Comparison of ENCODE assay signal across 12 cellular contexts in the genomic region with DNA sequence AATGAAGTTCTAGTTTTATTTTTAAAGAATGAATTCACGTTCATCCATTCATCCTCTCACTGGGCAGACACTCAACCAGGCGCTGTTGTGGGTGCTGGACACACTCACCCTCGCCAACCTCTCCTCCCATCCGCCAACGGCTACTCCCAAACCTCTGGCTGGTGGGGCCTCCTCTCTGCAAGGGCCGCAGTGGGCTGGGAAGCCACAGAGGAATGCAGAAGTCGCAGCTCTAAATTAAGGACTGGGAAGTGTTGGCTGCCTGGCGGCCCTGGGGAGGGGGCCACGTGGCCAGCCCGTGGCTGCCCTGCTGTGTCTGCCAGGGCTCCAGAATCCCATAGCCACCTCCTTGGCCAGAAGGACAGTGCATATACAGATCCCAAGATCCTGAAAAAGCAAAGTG. TPM values are rescaled to one million over a fixed set of nuclear protein-coding genes. Genes with fewer than 3 reads are reported as not detected.
A peak's percentile ranks its signal among the peaks of the same experiment; 100 is the strongest.
DNase-seq lines count a peak whose midpoint lies in the region; ATAC-seq and TF ChIP-seq lines count a peak whose summit lies in the region.
"Had no signal": no experiment of that assay in that cellular context is flagged by ENCODE, and none has a peak within 500 bp of the region (broad histone marks: within the 10 kb centered on the region; RNA-seq: fewer than 3 reads in every experiment).

No MANE protein-coding gene starts in this region.

- H3K9me3 ChIP-seq in effector memory CD4-positive, alpha-beta T cell (ENCODE audit: control insufficient read depth, low read length): no peaks in the 10 kb centered on the region

- peak overlapping the region; percentile 99 for H3K27ac Mint-ChIP-seq in activated T-cell treated with anti-CD3 and anti-CD28 coated beads, Interleukin-2, amount 50 U/mL, for 72 hours
- H3K27ac Mint-ChIP-seq in stimulated activated effector memory CD8-positive, alpha-beta T cell treated with anti-CD3 and anti-CD28 coated beads, Interleukin-12 subunit alpha, Interleukin-12 subunit beta, amount 100 ng/mL, for 72 hours: peak overlapping the region; percentile 94
- H3K27ac Mint-ChIP-seq: HFFc6 had no signal

- peaks cover 89% of the 10 kb centered on the region for H3K4me1 Mint-ChIP-seq in activated T-cell treated with anti-CD3 and anti-CD28 coated beads, Interleukin-2, amount 50 U/mL, for 72 hours (ENCODE audit: low read depth)
- peaks cover 53% of the 10 kb centered on the region for H3K4me1 Mint-ChIP-seq in stimulated activated effector memory CD8-positive, alpha-beta T cell treated with anti-CD3 and anti-CD28 coated beads, Interleukin-12 subunit alpha, Interleukin-12 subunit beta, amount 100 ng/mL, for 72 hours

- peak overlapping the region; percentile 9 for H3K4me3 ChIP-seq in NB4 (ENCODE audit: low read depth, low read length)
- H3K4me3 ChIP-seq in effector memory CD4-positive, alpha-beta T cell (ENCODE audit: insufficient read depth, low read depth, low read length, poor library complexity, severe bottlenecking): no peak overlapping the region
- H3K4me3 ChIP-seq: heart right ventricle had no signal

- no peaks in the 10 kb centered on the region for H3K27me3 ChIP-seq in effector memory CD4-positive, alpha-beta T cell (replicated peaks; ENCODE audit: control insufficient read depth, insufficient read depth, low read length, poor library complexity, severe bottlenecking)

- peaks cover 56% of the 10 kb centered on the region for H3K4me1 ChIP-seq in effector memory CD4-positive, alpha-beta T cell (ENCODE audit: control insufficient read depth, insufficient read depth, low read length, poor library complexity, severe bottlenecking)

- TF ChIP-seq POLR2A in NB4 (IDR thresholded peaks at IDR 0.05; ENCODE audit: extremely low read depth, insufficient read length) (no peak), erythroblast (IDR thresholded peaks at IDR 0.05; ENCODE audit: low read length) (no peak)

- peak overlapping the region; percentile 89 for H3K27ac ChIP-seq in effector memory CD4-positive, alpha-beta T cell (ENCODE audit: insufficient read depth, low read length, poor library complexity, severe bottlenecking)

- H3K4me3 Mint-ChIP-seq in activated T-cell treated with anti-CD3 and anti-CD28 coated beads, Interleukin-2, amount 50 U/mL, for 72 hours: peak overlapping the region; percentile 88 to 98
- peak overlapping the region; percentile 73 for H3K4me3 Mint-ChIP-seq in stimulated activated effector memory CD8-positive, alpha-beta T cell treated with anti-CD3 and anti-CD28 coated beads, Interleukin-12 subunit alpha, Interleukin-12 subunit beta, amount 100 ng/mL, for 72 hours
- H3K4me3 Mint-ChIP-seq: HFFc6 had no signal

- H3K36me3 ChIP-seq in effector memory CD4-positive, alpha-beta T cell (ENCODE audit: control insufficient read depth, insufficient read depth, low read length): peaks cover 25% of the 10 kb centered on the region
- H3K36me3 ChIP-seq: heart right ventricle had no signal

- H3K27me3 Mint-ChIP-seq in activated T-cell treated with anti-CD3 and anti-CD28 coated beads, Interleukin-2, amount 50 U/mL, for 72 hours (ENCODE audit: low read depth): no peaks in the 10 kb centered on the region

- peaks cover 0 to 2% of the 10 kb centered on the region in 2 donors for H3K9me3 Mint-ChIP-seq in activated T-cell treated with anti-CD3 and anti-CD28 coated beads, Interleukin-2, amount 50 U/mL, for 72 hours
- no peaks in the 10 kb centered on the region for H3K9me3 Mint-ChIP-seq in stimulated activated effector memory CD8-positive, alpha-beta T cell treated with anti-CD3 and anti-CD28 coated beads, Interleukin-12 subunit alpha, Interleukin-12 subunit beta, amount 100 ng/mL, for 72 hours
- H3K9me3 Mint-ChIP-seq: HFFc6 had no signal

- no peak for ATAC-seq in activated T-cell treated with anti-CD3 and anti-CD28 coated beads, Interleukin-2, amount 50 U/mL, for 72 hours (replicated peaks in 1 of 2)
- ATAC-seq in stimulated activated effector memory CD8-positive, alpha-beta T cell treated with anti-CD3 and anti-CD28 coated beads, Interleukin-12 subunit alpha, Interleukin-12 subunit beta, amount 100 ng/mL, for 72 hours: no peak

- no peak for DNase-seq in activated T-cell treated with anti-CD3 and anti-CD28 coated beads, Interleukin-2, amount 50 U/mL, for 72 hours
- DNase-seq in activated T-cell treated with anti-CD3 and anti-CD28 coated beads, Interleukin-2, amount 50 U/mL, for 48 hours: no peak
- peak; percentile 91 for DNase-seq in NB4 (ENCODE audit: low read depth)
- no peak for DNase-seq in effector memory CD4-positive, alpha-beta T cell
- DNase-seq in stimulated activated effector memory CD8-positive, alpha-beta T cell treated with anti-CD3 and anti-CD28 coated beads, Interleukin-12 subunit alpha, Interleukin-12 subunit beta, amount 100 ng/mL, for 72 hours (ENCODE audit: low spot score in 2 of 2): no peak
- no peak for DNase-seq in DMS53 (lab: John Stamatoyannopoulos, UW)
- no peak for DNase-seq in stimulated activated naive CD4-positive, alpha-beta T cell (lab: John Stamatoyannopoulos, UW)
- no peak for DNase-seq in erythroblast (lab: John Stamatoyannopoulos, UW)
- DNase-seq: heart right ventricle; HFFc6; NCI-H2171 treated with DMSO at 0.1 percent for 48 hours; stimulated activated CD8-positive, alpha-beta memory T cell treated with anti-CD3 and anti-CD28 coated beads, Interleukin-4, amount 100 ng/mL, for 48 hours had no signal

- TF ChIP-seq CTCF in NB4 (IDR thresholded peaks at IDR 0.05; ENCODE audit: low read depth, low read length): no peak

- H3K36me3 Mint-ChIP-seq in activated T-cell treated with anti-CD3 and anti-CD28 coated beads, Interleukin-2, amount 50 U/mL, for 72 hours (ENCODE audit: insufficient read depth in 2 of 2): peaks cover 3 to 7% of the 10 kb centered on the region in 2 donors
- peaks cover 16% of the 10 kb centered on the region for H3K36me3 Mint-ChIP-seq in stimulated activated effector memory CD8-positive, alpha-beta T cell treated with anti-CD3 and anti-CD28 coated beads, Interleukin-12 subunit alpha, Interleukin-12 subunit beta, amount 100 ng/mL, for 72 hours

RNA-seq across cellular contexts. Expression of a gene that starts 6.8 kb away (rescaled TPM):
- 10 to 100 TPM; 53.1 to 56.8 TPM for total RNA-seq in activated T-cell treated with anti-CD3 and anti-CD28 coated beads, Interleukin-2, amount 50 U/mL, for 72 hours

RNA-seq across cellular contexts. Expression of a gene that starts 30.7 kb away (rescaled TPM):
- total RNA-seq in activated T-cell treated with anti-CD3 and anti-CD28 coated beads, Interleukin-2, amount 50 U/mL, for 72 hours: 10 to 100 TPM; 65.7 to 70.0 TPM
